Comparison of ENCODE assay signal across 10 cellular contexts in the genomic region with DNA sequence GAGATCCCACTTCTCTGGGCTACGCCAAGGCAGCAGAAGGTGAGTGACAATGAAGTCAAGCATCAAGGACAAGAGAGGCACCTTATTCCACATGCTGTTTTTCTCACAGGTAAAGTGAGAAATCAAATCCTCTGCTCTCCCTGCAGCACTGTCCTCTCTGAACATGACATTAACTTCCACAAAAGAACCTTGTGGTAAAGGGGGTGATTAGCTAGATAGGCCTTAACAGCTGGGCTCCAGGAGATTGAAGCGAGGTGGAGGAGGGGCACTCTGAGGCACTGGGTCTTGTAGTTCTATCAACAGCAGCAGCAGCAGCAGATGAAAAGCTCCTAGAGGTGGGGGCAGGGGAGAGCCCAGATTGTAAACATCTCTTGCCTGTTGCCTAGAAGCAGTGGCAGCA.
DNase-seq lines count a peak whose midpoint lies in the region; ATAC-seq, FAIRE-seq and TF ChIP-seq lines count a peak whose summit lies in the region.
"Had no signal": no experiment of that assay in that cellular context is flagged by ENCODE, and none has a peak within 500 bp of the region (broad histone marks: within the 10 kb centered on the region; RNA-seq: fewer than 3 reads in every experiment).

No MANE protein-coding gene starts in this region.

- H3K9me3 Mint-ChIP-seq in mesothelial cell of epicardium, result no peaks in the 10 kb centered on the region

- H3K4me3 ChIP-seq in bronchial epithelial cell (ENCODE audit: low read depth, low read length), result no peak overlapping the region
- H3K4me3 ChIP-seq: thyroid gland had no signal

- peaks cover 1% of the 10 kb centered on the region for H3K27me3 ChIP-seq in bronchial epithelial cell (ENCODE audit: control insufficient read depth, insufficient read depth, low read length)
- H3K27me3 ChIP-seq: thyroid gland had no signal

- H3K27me3 Mint-ChIP-seq in mesothelial cell of epicardium (ENCODE audit: low read depth), result no peaks in the 10 kb centered on the region

- no peaks in the 10 kb centered on the region for H3K36me3 Mint-ChIP-seq in mesothelial cell of epicardium
- H3K36me3 Mint-ChIP-seq: activated naive CD8-positive, alpha-beta T cell had no signal

- ATAC-seq in HG03097 (IDR thresholded peaks at IDR 0.05; ENCODE audit: low FRiP score, unreplicated experiment) (no peak), GM21367 (IDR thresholded peaks at IDR 0.05; ENCODE audit: unreplicated experiment) (no peak)

- no peak overlapping the region for H3K4me3 Mint-ChIP-seq in mesothelial cell of epicardium
- H3K4me3 Mint-ChIP-seq: activated naive CD8-positive, alpha-beta T cell had no signal

- H3K36me3 ChIP-seq in bronchial epithelial cell (ENCODE audit: control insufficient read depth, insufficient read depth, low read length), result no peaks in the 10 kb centered on the region
- H3K36me3 ChIP-seq: thyroid gland had no signal

- TF ChIP-seq CTCF in bronchial epithelial cell (IDR thresholded peaks at IDR 0.05; ENCODE audit: insufficient read depth, low read length, severe bottlenecking), result no peak
- TF ChIP-seq CTCF in mesothelial cell of epicardium (IDR thresholded peaks at IDR 0.05; ENCODE audit: unreplicated experiment), result no peak

- peak; percentile 40 for FAIRE-seq in bronchial epithelial cell (lab: Jason Lieb, UNC)

- H3K4me1 Mint-ChIP-seq in mesothelial cell of epicardium, result peaks cover 23% of the 10 kb centered on the region

- DNase-seq in COR-L47 (lab: John Stamatoyannopoulos, UW) (peak; percentile 96), NCI-H2029 treated with DMSO at 0.1 percent for 48 hours (lab: John Stamatoyannopoulos, UW) (peak; percentile 88), bronchial epithelial cell (ENCODE audit: low read depth) (no peak), mesothelial cell of epicardium (ENCODE audit: low spot score in 2 of 2, unreplicated experiment in 2 of 2) (no peak), germinal center (ENCODE audit: low spot score) (no peak), SW 1271 (lab: John Stamatoyannopoulos, UW) (no peak)
- DNase-seq: thyroid gland had no signal

- peak overlapping the region; percentile 31 for H3K27ac Mint-ChIP-seq in mesothelial cell of epicardium
- H3K27ac Mint-ChIP-seq: activated naive CD8-positive, alpha-beta T cell had no signal

Comparison
In these comparisons a context has a peak if more than half of its experiments do, and no peak if none do; other contexts are left out.
1. DNase-seq: peak in COR-L47 (single experiment) and NCI-H2029 treated with DMSO at 0.1 percent for 48 hours (single experiment); none in bronchial epithelial cell (single experiment), mesothelial cell of epicardium (0 of 2), germinal center (single experiment) and SW 1271 (0 of 2).